22 cellular contexts compared by ENCODE assay signal in genomic region chr3:4476507-4476906, GRCh38. TPM values are rescaled to one million over a fixed set of nuclear protein-coding genes. Genes with fewer than 3 reads are reported as not detected.
DNase-seq lines count a peak whose midpoint lies in the region; FAIRE-seq lines count a peak whose summit lies in the region.
"Had no signal": no experiment of that assay in that cellular context is flagged by ENCODE, and none has a peak within 500 bp of the region (broad histone marks: within the 10 kb centered on the region; RNA-seq: fewer than 3 reads in every experiment).

No MANE protein-coding gene starts in this region.

- DNase-seq in CD1c-positive myeloid dendritic cell (ENCODE audit: extremely low spot score) (peak; percentile 48), M059J (ENCODE audit: low read depth) (peak; percentile 46), astrocyte of the hippocampus (ENCODE audit: low read depth, low spot score) (peak; percentile 54), renal cortical epithelial cell (ENCODE audit: low read depth) (peak; percentile 48), NCI-H1417 treated with DMSO at 0.1 percent for 48 hours (lab: John Stamatoyannopoulos, UW) (no peak), frontal cortex (ENCODE audit: low spot score in 2 of 2) (no peak)
- no peak for DNase-seq in effector CD8-positive, alpha-beta T cell (lab: John Stamatoyannopoulos, UW)
- DNase-seq: CD4-positive, alpha-beta T cell; COR-L47; DMS 273 treated with DMSO at 0.1 percent for 48 hours; DMS79 treated with DMSO at 0.1 percent for 48 hours; IMR-90; NCI-H1092; NCI-H1436 treated with DMSO at 0.1 percent for 48 hours; NCI-H1930; NCI-H345; NCI-H524; NCI-H774; Peyer's patch; SJCRH30 had no signal

- FAIRE-seq in frontal cortex (lab: Jason Lieb, UNC) = no peak
- FAIRE-seq: A549, GM12878 had no signal

RNA-seq across cellular contexts. Expression of gene SUMF1, which starts 9.4 kb away (rescaled TPM):
- 10.3 and 21.8 TPM in 2 replicates for total RNA-seq in M059J (2014; rRNA removed; shearing (Covaris generic))
- 94.0 and 121 TPM in 2 replicates for total RNA-seq in renal cortical epithelial cell
- 25.7 TPM for total RNA-seq in frontal cortex

RNA-seq across cellular contexts. Expression of gene ITPR1, which starts 16.6 kb away (rescaled TPM):
- total RNA-seq in M059J (2014; rRNA removed; shearing (Covaris generic)) = 5.9 and 6.2 TPM in 2 replicates
- 7.8 and 30.0 TPM in 2 replicates for total RNA-seq in renal cortical epithelial cell
- 70.9 TPM for total RNA-seq in frontal cortex

Comparison
In these comparisons a context has a peak if more than half of its experiments do, and no peak if none do; other contexts are left out.
1. DNase-seq: peak in CD1c-positive myeloid dendritic cell (single experiment), M059J (single experiment), astrocyte of the hippocampus (single experiment) and renal cortical epithelial cell (single experiment); none in NCI-H1417 treated with DMSO at 0.1 percent for 48 hours (single experiment), frontal cortex (0 of 2) and effector CD8-positive, alpha-beta T cell (single experiment).